In the genomic region with DNA sequence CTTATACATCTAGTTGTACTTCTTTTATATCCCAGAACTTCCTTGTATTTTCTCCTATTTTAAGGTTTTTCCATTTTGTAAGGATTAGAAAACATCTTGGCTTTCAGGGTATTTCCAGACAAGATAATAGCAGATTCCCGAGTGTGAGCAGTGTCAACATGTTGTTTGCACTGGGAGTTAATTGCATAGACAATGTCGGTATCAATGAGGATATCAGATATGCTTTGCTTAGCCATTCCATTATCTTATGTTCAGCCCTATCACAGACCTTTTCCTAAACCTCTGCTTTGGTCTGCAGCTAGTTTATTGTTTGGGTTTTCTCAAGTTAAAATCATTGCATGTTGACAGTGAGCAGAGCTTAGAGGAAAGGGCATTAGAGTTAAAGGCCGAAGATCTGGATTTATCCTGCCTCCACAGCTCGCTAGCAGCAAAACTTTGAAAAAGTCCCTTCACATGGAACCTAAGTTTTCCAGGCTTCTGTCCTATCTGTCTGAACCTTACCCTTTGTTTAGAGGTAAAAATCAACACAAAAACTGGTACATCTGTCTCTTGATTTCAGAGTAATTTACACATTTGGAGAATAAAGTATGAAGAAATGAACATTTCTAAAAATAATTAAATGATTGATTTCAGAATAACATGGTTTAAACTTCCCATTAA, we compare ENCODE assay signal across 28 cellular contexts.
"Had no signal": no experiment of that assay in that cellular context is flagged by ENCODE, and none has a peak within 500 bp of the region (broad histone marks: within the 10 kb centered on the region; RNA-seq: fewer than 3 reads in every experiment).

No MANE protein-coding gene starts in this region.

- H3K9me3 ChIP-seq: esophagus muscularis mucosa, gastrocnemius medialis, heart left ventricle had no signal

- H3K27ac ChIP-seq: brain microvascular endothelial cell, coronary artery, dorsolateral prefrontal cortex, esophagus muscularis mucosa, foreskin keratinocyte, gastrocnemius medialis, heart left ventricle had no signal

- H3K4me1 ChIP-seq: esophagus muscularis mucosa, foreskin keratinocyte, gastrocnemius medialis had no signal

- H3K27me3 ChIP-seq: brain microvascular endothelial cell, dorsolateral prefrontal cortex, esophagus muscularis mucosa, foreskin keratinocyte, gastrocnemius medialis, heart left ventricle had no signal

- DNase-seq: activated CD4-positive, alpha-beta memory T cell treated with anti-CD3 and anti-CD28 coated beads, Interleukin-2, amount 10 ng/mL, durations not matched to agents 7 days and 5 days; activated CD4-positive, alpha-beta T cell treated with anti-CD3 and anti-CD28 coated beads for 36 hours; activated CD4-positive, alpha-beta T cell treated with anti-CD3 and anti-CD28 coated beads, Interleukin-2, amount 10 ng/mL, durations not matched to agents 7 days and 5 days; activated CD4-positive, alpha-beta T cell treated with anti-CD3 and anti-CD28 coated beads, Interleukin-2, amount 50 U/mL, for 4 hours; activated CD4-positive, CD25-positive, alpha-beta regulatory T cell; activated CD4-positive, CD25-positive, alpha-beta regulatory T cell treated with anti-CD3 and anti-CD28 coated beads, Interleukin-2, amount 50 U/mL, for 72 hours; activated CD8-positive, alpha-beta memory T cell treated with anti-CD3 and anti-CD28 coated beads, Interleukin-2, amount 50 U/mL, for 48 hours; activated gamma-delta T cell; activated naive CD4-positive, alpha-beta T cell; activated naive CD4-positive, alpha-beta T cell treated with anti-CD3 and anti-CD28 coated beads, Interleukin-2, amount 10 ng/mL, durations not matched to agents 7 days and 5 days; activated T-cell treated with anti-CD3 and anti-CD28 coated beads for 4 hours; activated T-cell treated with anti-CD3 and anti-CD28 coated beads, Interleukin-2, amount 50 U/mL, for 24 hours; activated T-cell treated with anti-CD3 and anti-CD28 coated beads, Interleukin-2, amount 50 U/mL, for 72 hours; amniotic stem cell; anterior cingulate cortex; brain microvascular endothelial cell; dorsolateral prefrontal cortex; effector memory CD4-positive, alpha-beta T cell; erythroblast; foreskin keratinocyte; gastrocnemius medialis; glutamatergic neuron; heart left ventricle; T-helper 2 cell had no signal

- H3K4me3 ChIP-seq: coronary artery, dorsolateral prefrontal cortex, esophagus muscularis mucosa, gastrocnemius medialis, heart left ventricle had no signal

- H3K36me3 ChIP-seq: brain microvascular endothelial cell, esophagus muscularis mucosa, gastrocnemius medialis, heart left ventricle had no signal

- ATAC-seq: activated CD4-positive, alpha-beta T cell treated with anti-CD3 and anti-CD28 coated beads for 36 hours; activated T-cell treated with anti-CD3 and anti-CD28 coated beads, Interleukin-2, amount 50 U/mL, for 72 hours; foreskin keratinocyte; gastrocnemius medialis; heart left ventricle had no signal

- FAIRE-seq: astrocyte, bronchial epithelial cell had no signal
